ENCODE assay signal across 9 cellular contexts in the genomic region with DNA sequence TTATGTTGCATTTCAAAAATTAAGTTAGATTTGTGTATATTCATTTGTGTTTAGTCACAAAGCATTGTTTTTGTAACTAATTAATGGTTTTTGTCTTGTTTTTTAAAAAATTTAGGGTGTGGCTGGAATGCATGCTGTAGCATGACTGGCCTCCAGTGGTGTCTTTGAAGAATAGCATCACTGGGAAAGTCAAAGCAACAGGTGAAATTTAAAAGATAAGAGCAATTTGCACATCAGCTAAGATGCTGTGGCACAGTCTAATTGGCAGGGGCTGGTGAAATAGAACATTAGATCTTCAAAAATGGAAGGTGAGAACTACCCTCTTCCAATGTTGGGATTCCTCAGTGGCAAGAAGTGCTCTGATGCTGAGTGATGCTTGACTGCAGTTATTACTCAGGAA. TPM values are rescaled to one million over a fixed set of nuclear protein-coding genes. Genes with fewer than 3 reads are reported as not detected.
DNase-seq lines count a peak whose midpoint lies in the region; ATAC-seq and TF ChIP-seq lines count a peak whose summit lies in the region.
"Had no signal": no experiment of that assay in that cellular context is flagged by ENCODE, and none has a peak within 500 bp of the region (broad histone marks: within the 10 kb centered on the region; RNA-seq: fewer than 3 reads in every experiment).

No MANE protein-coding gene starts in this region.

- DNase-seq in NAMALWA (ENCODE audit: low spot score) (peak; percentile 51), MCF 10A (ENCODE audit: unreplicated experiment) (peak; percentile 22), neural crest cell (ENCODE audit: low read depth, low spot score) (no peak), left lung (no peak), DMS153 (lab: John Stamatoyannopoulos, UW) (no peak)
- DNase-seq in NK-92 treated with Interleukin-12 subunit alpha and Interleukin-12 subunit beta, amount 100 ng/mL, for 24 hours (lab: John Stamatoyannopoulos, UW), result no peak
- no peak for DNase-seq in stimulated activated CD4-positive, alpha-beta T cell treated with anti-CD3 and anti-CD28 coated beads, Interleukin-15, amount 100 ng/mL, for 24 hours

- ATAC-seq in left lung, result no peak

- no peaks in the 10 kb centered on the region for H3K27me3 Mint-ChIP-seq in MCF 10A (ENCODE audit: insufficient read depth, unreplicated experiment)
- H3K27me3 Mint-ChIP-seq in neural crest cell (ENCODE audit: low read depth), result no peaks in the 10 kb centered on the region
- H3K27me3 Mint-ChIP-seq: memory B cell had no signal

- CTCF ChIA-PET in MCF 10A (lab: Yijun Ruan, JAX), result interaction anchor here (0.5 to 2.6 kb wide), 23 partner anchors 14 to 1564 kb away, joined by 3 to 17 read pairs (median 4); a partner anchor contains a TSS

- TF ChIP-seq CTCF in GM12874 (IDR thresholded peaks at IDR 0.05; ENCODE audit: insufficient read depth, low read depth, low read length), result peak; percentile 62
- peak; percentile 83 for TF ChIP-seq CTCF in MCF 10A (IDR thresholded peaks at IDR 0.05; ENCODE audit: unreplicated experiment)
- TF ChIP-seq CTCF in neural crest cell (conservative IDR thresholded peaks at IDR 0.05), result peak; percentile 81
- peak in 1 of 2 donors; percentile 36 for TF ChIP-seq CTCF in left lung (IDR thresholded peaks at IDR 0.05)

- no peak overlapping the region for H3K27ac Mint-ChIP-seq in MCF 10A (ENCODE audit: low read depth, unreplicated experiment)
- no peak overlapping the region for H3K27ac Mint-ChIP-seq in neural crest cell (ENCODE audit: unreplicated experiment)
- H3K27ac Mint-ChIP-seq: memory B cell had no signal

- no TSS peak for BruUV-seq in MCF 10A (replicated peaks; lab: Mats Ljungman, UMichigan)

- H3K36me3 Mint-ChIP-seq in MCF 10A (ENCODE audit: insufficient read depth, unreplicated experiment) (no peaks in the 10 kb centered on the region), neural crest cell (ENCODE audit: low read depth) (no peaks in the 10 kb centered on the region)
- H3K36me3 Mint-ChIP-seq: memory B cell had no signal

- peaks cover 7% of the 10 kb centered on the region for H3K4me1 Mint-ChIP-seq in MCF 10A (ENCODE audit: insufficient read depth, unreplicated experiment)
- no peaks in the 10 kb centered on the region for H3K4me1 Mint-ChIP-seq in neural crest cell
- H3K4me1 Mint-ChIP-seq: memory B cell had no signal

- no peaks in the 10 kb centered on the region for H3K9me3 ChIP-seq in left lung

- H3K4me3 Mint-ChIP-seq in MCF 10A (ENCODE audit: unreplicated experiment), result no peak overlapping the region
- no peak overlapping the region for H3K4me3 Mint-ChIP-seq in neural crest cell
- H3K4me3 Mint-ChIP-seq: memory B cell had no signal

- intact Hi-C loops in MCF 10A (cut with micrococcal nuclease) (loop anchor here (1.0 to 2.0 kb wide), 3 partner anchors 144 to 329 kb away; no protein-coding TSS in a partner anchor), left lung (cut with DNase I) (no loop called here)

- no peak overlapping the region for H3K27ac ChIP-seq in left lung

- no peaks in the 10 kb centered on the region for H3K27me3 ChIP-seq in left lung

- POLR2A ChIA-PET in MCF 10A (lab: Yijun Ruan, JAX), result interaction anchor here (0.6 kb wide), 1 partner anchor 1541 kb away, joined by 4 read pairs; no protein-coding TSS in a partner anchor

- H3K9me3 Mint-ChIP-seq in MCF 10A (ENCODE audit: unreplicated experiment), result no peaks in the 10 kb centered on the region
- no peaks in the 10 kb centered on the region for H3K9me3 Mint-ChIP-seq in neural crest cell
- H3K9me3 Mint-ChIP-seq: memory B cell had no signal

- H3K4me3 ChIP-seq in left lung, result no peak overlapping the region

- no peaks in the 10 kb centered on the region for H3K36me3 ChIP-seq in left lung

- no peaks in the 10 kb centered on the region for H3K4me1 ChIP-seq in left lung

RNA-seq across cellular contexts. Expression of a gene that starts 45.3 kb away (rescaled TPM):
- 37.4 and 41.2 TPM in 2 replicates for total RNA-seq in MCF 10A (2022)
- 55.6 and 58.3 TPM in 2 replicates for total RNA-seq in neural crest cell
- 10 to 100 TPM; 31.3 to 31.5 TPM for total RNA-seq in left lung

Comparison
In these comparisons a context has a peak if more than half of its experiments do, and no peak if none do; other contexts are left out.
1. DNase-seq: peak in NAMALWA (single experiment) and MCF 10A (single experiment); none in neural crest cell (single experiment), NK-92 treated with Interleukin-12 subunit alpha and Interleukin-12 subunit beta, amount 100 ng/mL, for 24 hours (single experiment), stimulated activated CD4-positive, alpha-beta T cell treated with anti-CD3 and anti-CD28 coated beads, Interleukin-15, amount 100 ng/mL, for 24 hours (single experiment), left lung (0 of 2) and DMS153 (single experiment).